In genomic region chr11:45097721-45098493, GRCh38 we compare ENCODE assay signal across 8 cellular contexts. TPM values are rescaled to one million over a fixed set of nuclear protein-coding genes. Genes with fewer than 3 reads are reported as not detected.
DNase-seq lines count a peak whose midpoint lies in the region; ATAC-seq and TF ChIP-seq lines count a peak whose summit lies in the region.

No MANE protein-coding gene starts in this region.

- BruUV-seq in A673 (replicated peaks; lab: Mats Ljungman, UMichigan) = no TSS peak

- H3K4me3 Mint-ChIP-seq in activated CD8-positive, alpha-beta T cell treated with anti-CD3 and anti-CD28 coated beads, Interleukin-2, amount 10 ng/mL, durations not matched to agents 7 days and 5 days = no peak overlapping the region

- POLR2A ChIA-PET in A673 (lab: Charles Lee; ENCODE audit: low non-redundant PET) = no interaction called here
- POLR2A ChIA-PET in activated CD8-positive, alpha-beta T cell treated with anti-CD3 and anti-CD28 coated beads, Interleukin-2, amount 10 ng/mL, durations not matched to agents 7 days and 5 days (lab: Charles Lee) = no interaction called here

- intact Hi-C loops in A673 (cut with micrococcal nuclease; ENCODE audit: unreplicated experiment) = no loop called here
- intact Hi-C loops in heart left ventricle (cut with DNase I) = no loop called here

- H3K4me3 ChIP-seq in A673 (ENCODE audit: low read depth, low read length, poor library complexity, severe bottlenecking) (no peak overlapping the region), heart left ventricle (no peak overlapping the region)

- H3K4me1 ChIP-seq in A673 (ENCODE audit: insufficient read depth, low read length, poor library complexity, severe bottlenecking) (no peaks in the 10 kb centered on the region), heart left ventricle (peaks cover 0 to 21% (median 7%) of the 10 kb centered on the region in 12 donors)

- DNase-seq in A673 (ENCODE audit: low spot score) (peak; percentile 89), heart left ventricle (peak; percentile 62 to 77 (median 69)), NCI-H69 (lab: John Stamatoyannopoulos, UW) (no peak)
- DNase-seq in activated CD8-positive, alpha-beta T cell treated with anti-CD3 and anti-CD28 coated beads, Interleukin-2, amount 10 ng/mL, durations not matched to agents 7 days and 5 days = peak; percentile 70
- DNase-seq in stimulated activated CD4-positive, alpha-beta T cell treated with anti-CD3 and anti-CD28 coated beads, Interleukin-2, amount 100 ng/mL, for 24 hours = peak; percentile 50 to 51

- no peaks in the 10 kb centered on the region for H3K9me3 Mint-ChIP-seq in activated CD8-positive, alpha-beta T cell treated with anti-CD3 and anti-CD28 coated beads, Interleukin-2, amount 10 ng/mL, durations not matched to agents 7 days and 5 days (ENCODE audit: insufficient read depth)

- no peak for TF ChIP-seq RAD21 in Ishikawa (IDR thresholded peaks at IDR 0.05; ENCODE audit: low read depth)

- H3K27me3 ChIP-seq in A673 (replicated peaks; ENCODE audit: insufficient read depth, low read depth, low read length, poor library complexity) (peaks cover 60% of the 10 kb centered on the region), heart left ventricle (peaks cover 0 to 8% (median 0%) of the 10 kb centered on the region in 9 donors)

- no peak for TF ChIP-seq EP300 in Ishikawa (IDR thresholded peaks at IDR 0.05; ENCODE audit: borderline replicate concordance)

- CTCF ChIA-PET in A673 (lab: Charles Lee) = interaction anchor here (0.6 to 1.2 kb wide), 3 partner anchors 9 to 162 kb away, joined by 3 to 6 read pairs (median 5); no protein-coding TSS in a partner anchor
- CTCF ChIA-PET in activated CD8-positive, alpha-beta T cell treated with anti-CD3 and anti-CD28 coated beads, Interleukin-2, amount 10 ng/mL, durations not matched to agents 7 days and 5 days (lab: Charles Lee) = interaction anchor here (1.0 to 2.5 kb wide), 5 partner anchors 44 to 242 kb away, joined by 3 to 14 read pairs (median 4); no protein-coding TSS in a partner anchor

- no peak for TF ChIP-seq CTCF in A673 (conservative IDR thresholded peaks at IDR 0.05; ENCODE audit: low read depth, low read length)
- peak in 1 of 12 donors; percentile 5 for TF ChIP-seq CTCF in heart left ventricle (IDR thresholded peaks at IDR 0.05)

- peaks cover 28% of the 10 kb centered on the region for H3K27me3 Mint-ChIP-seq in activated CD8-positive, alpha-beta T cell treated with anti-CD3 and anti-CD28 coated beads, Interleukin-2, amount 10 ng/mL, durations not matched to agents 7 days and 5 days (ENCODE audit: low read depth)

- H3K9me3 ChIP-seq in A673 (ENCODE audit: low read depth, low read length, poor library complexity, severe bottlenecking) (no peaks in the 10 kb centered on the region), heart left ventricle (no peaks in the 10 kb centered on the region)

- 31 to 41% (median 34%) methylated on average over 10 of the region's 10 CpGs for WGBS in heart left ventricle, 4 donors

- TF ChIP-seq POLR2A in heart left ventricle (IDR thresholded peaks at IDR 0.05) = no peak

- no peak overlapping the region for H3K27ac ChIP-seq in A673 (ENCODE audit: low read depth, low read length, poor library complexity, severe bottlenecking)
- H3K27ac ChIP-seq in heart left ventricle = no peak overlapping the region

- H3K36me3 Mint-ChIP-seq in activated CD8-positive, alpha-beta T cell treated with anti-CD3 and anti-CD28 coated beads, Interleukin-2, amount 10 ng/mL, durations not matched to agents 7 days and 5 days (ENCODE audit: low read depth) = no peaks in the 10 kb centered on the region

- H3K36me3 ChIP-seq in A673 (ENCODE audit: insufficient read depth, low read length, poor library complexity, severe bottlenecking) (no peaks in the 10 kb centered on the region), heart left ventricle (no peaks in the 10 kb centered on the region)

- ATAC-seq in activated CD8-positive, alpha-beta T cell treated with anti-CD3 and anti-CD28 coated beads, Interleukin-2, amount 10 ng/mL, durations not matched to agents 7 days and 5 days = no peak
- ATAC-seq in heart left ventricle = peak in 3 of 4 donors; percentile 59 to 69 (median 66)
- no peak for ATAC-seq in HG02852 (IDR thresholded peaks at IDR 0.05; ENCODE audit: unreplicated experiment)
- no peak for ATAC-seq in HG03469 (IDR thresholded peaks at IDR 0.05; ENCODE audit: unreplicated experiment)

- peaks cover 20% of the 10 kb centered on the region for H3K4me1 Mint-ChIP-seq in activated CD8-positive, alpha-beta T cell treated with anti-CD3 and anti-CD28 coated beads, Interleukin-2, amount 10 ng/mL, durations not matched to agents 7 days and 5 days (ENCODE audit: low read depth)

- H3K27ac Mint-ChIP-seq in activated CD8-positive, alpha-beta T cell treated with anti-CD3 and anti-CD28 coated beads, Interleukin-2, amount 10 ng/mL, durations not matched to agents 7 days and 5 days = no peak overlapping the region

TF ChIP-seq in Ishikawa, 13 proteins besides CTCF, POLR2A, EP300 and RAD21:
- TF ChIP-seq, protein P1, sequence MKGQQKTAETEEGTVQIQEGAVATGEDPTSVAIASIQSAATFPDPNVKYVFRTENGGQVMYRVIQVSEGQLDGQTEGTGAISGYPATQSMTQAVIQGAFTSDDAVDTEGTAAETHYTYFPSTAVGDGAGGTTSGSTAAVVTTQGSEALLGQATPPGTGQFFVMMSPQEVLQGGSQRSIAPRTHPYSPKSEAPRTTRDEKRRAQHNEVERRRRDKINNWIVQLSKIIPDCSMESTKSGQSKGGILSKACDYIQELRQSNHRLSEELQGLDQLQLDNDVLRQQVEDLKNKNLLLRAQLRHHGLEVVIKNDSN (IDR thresholded peaks at IDR 0.05) = peak; percentile 97
- TF ChIP-seq, protein P2, sequence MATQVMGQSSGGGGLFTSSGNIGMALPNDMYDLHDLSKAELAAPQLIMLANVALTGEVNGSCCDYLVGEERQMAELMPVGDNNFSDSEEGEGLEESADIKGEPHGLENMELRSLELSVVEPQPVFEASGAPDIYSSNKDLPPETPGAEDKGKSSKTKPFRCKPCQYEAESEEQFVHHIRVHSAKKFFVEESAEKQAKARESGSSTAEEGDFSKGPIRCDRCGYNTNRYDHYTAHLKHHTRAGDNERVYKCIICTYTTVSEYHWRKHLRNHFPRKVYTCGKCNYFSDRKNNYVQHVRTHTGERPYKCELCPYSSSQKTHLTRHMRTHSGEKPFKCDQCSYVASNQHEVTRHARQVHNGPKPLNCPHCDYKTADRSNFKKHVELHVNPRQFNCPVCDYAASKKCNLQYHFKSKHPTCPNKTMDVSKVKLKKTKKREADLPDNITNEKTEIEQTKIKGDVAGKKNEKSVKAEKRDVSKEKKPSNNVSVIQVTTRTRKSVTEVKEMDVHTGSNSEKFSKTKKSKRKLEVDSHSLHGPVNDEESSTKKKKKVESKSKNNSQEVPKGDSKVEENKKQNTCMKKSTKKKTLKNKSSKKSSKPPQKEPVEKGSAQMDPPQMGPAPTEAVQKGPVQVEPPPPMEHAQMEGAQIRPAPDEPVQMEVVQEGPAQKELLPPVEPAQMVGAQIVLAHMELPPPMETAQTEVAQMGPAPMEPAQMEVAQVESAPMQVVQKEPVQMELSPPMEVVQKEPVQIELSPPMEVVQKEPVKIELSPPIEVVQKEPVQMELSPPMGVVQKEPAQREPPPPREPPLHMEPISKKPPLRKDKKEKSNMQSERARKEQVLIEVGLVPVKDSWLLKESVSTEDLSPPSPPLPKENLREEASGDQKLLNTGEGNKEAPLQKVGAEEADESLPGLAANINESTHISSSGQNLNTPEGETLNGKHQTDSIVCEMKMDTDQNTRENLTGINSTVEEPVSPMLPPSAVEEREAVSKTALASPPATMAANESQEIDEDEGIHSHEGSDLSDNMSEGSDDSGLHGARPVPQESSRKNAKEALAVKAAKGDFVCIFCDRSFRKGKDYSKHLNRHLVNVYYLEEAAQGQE (IDR thresholded peaks at IDR 0.05; ENCODE audit: low read depth) = peak; percentile 98
- no peak for TF ChIP-seq EGR1 (IDR thresholded peaks at IDR 0.05)

RNA-seq across cellular contexts. Expression of gene PRDM11, which starts 48.5 kb away (rescaled TPM):
- total RNA-seq in A673 (2021) (12.6 and 15.4 TPM in 2 replicates), heart left ventricle (10 to 100 TPM; 14.7 to 29.6 (median 18.2) TPM)
- 1 to 10 TPM; 3.5 to 3.6 TPM for total RNA-seq in activated CD8-positive, alpha-beta T cell treated with anti-CD3 and anti-CD28 coated beads, Interleukin-2, amount 10 ng/mL, durations not matched to agents 7 days and 5 days
- polyA plus RNA-seq in heart left ventricle = 10 to 100 TPM in 1 of 2 donors, 1 to 10 TPM in 1; 4.5 to 19.2 TPM

Comparison
In these comparisons a context has a peak if more than half of its experiments do, and no peak if none do; other contexts are left out.
1. ATAC-seq: peak in heart left ventricle (3 of 4); none in activated CD8-positive, alpha-beta T cell treated with anti-CD3 and anti-CD28 coated beads, Interleukin-2, amount 10 ng/mL, durations not matched to agents 7 days and 5 days (single experiment), HG02852 (single experiment) and HG03469 (single experiment).